Comparison of ENCODE assay signal across 31 cellular contexts in genomic region chr3:115204470-115204869, GRCh38.
"Had no signal": no experiment of that assay in that cellular context is flagged by ENCODE, and none has a peak within 500 bp of the region (broad histone marks: within the 10 kb centered on the region; RNA-seq: fewer than 3 reads in every experiment).

No MANE protein-coding gene starts in this region.

- FAIRE-seq: endometrium, endothelial cell of umbilical vein had no signal

- DNase-seq: activated CD4-positive, alpha-beta memory T cell treated with anti-CD3 and anti-CD28 coated beads, Interleukin-2, amount 10 ng/mL, durations not matched to agents 7 days and 5 days; activated CD4-positive, alpha-beta T cell treated with anti-CD3 and anti-CD28 coated beads for 1 hour; activated CD4-positive, alpha-beta T cell treated with anti-CD3 and anti-CD28 coated beads for 4 hours; activated CD4-positive, alpha-beta T cell treated with anti-CD3 and anti-CD28 coated beads, Interleukin-2, amount 10 ng/mL, durations not matched to agents 7 days and 5 days; activated CD4-positive, alpha-beta T cell treated with anti-CD3 and anti-CD28 coated beads, Interleukin-2, amount 50 U/mL, for 4 hours; activated CD8-positive, alpha-beta memory T cell treated with anti-CD3 and anti-CD28 coated beads, Interleukin-2, amount 50 U/mL, for 48 hours; activated gamma-delta T cell; activated naive CD4-positive, alpha-beta T cell; activated naive CD4-positive, alpha-beta T cell treated with anti-CD3 and anti-CD28 coated beads, Interleukin-2, amount 10 ng/mL, durations not matched to agents 7 days and 5 days; activated naive CD8-positive, alpha-beta T cell treated with anti-CD3 and anti-CD28 coated beads, Interleukin-2, amount 10 ng/mL, durations not matched to agents 7 days and 5 days; activated T-cell treated with anti-CD3 and anti-CD28 coated beads for 4 hours; activated T-cell treated with anti-CD3 and anti-CD28 coated beads, Interleukin-2, amount 50 U/mL, for 24 hours; activated T-cell treated with anti-CD3 and anti-CD28 coated beads, Interleukin-2, amount 50 U/mL, for 72 hours; central memory CD4-positive, alpha-beta T cell; cerebellar nuclear complex; colonic mucosa; effector CD8-positive, alpha-beta T cell; esophagus squamous epithelium; foreskin keratinocyte; gastrocnemius medialis; glutamatergic neuron; T-helper 2 cell had no signal

- H3K4me3 ChIP-seq: ascending aorta, breast epithelium, cardiac muscle cell, colonic mucosa, esophagus squamous epithelium, gastrocnemius medialis had no signal

- H3K36me3 ChIP-seq: ascending aorta, breast epithelium, cardiac muscle cell, colonic mucosa, esophagus squamous epithelium, gastrocnemius medialis had no signal

- H3K9me3 ChIP-seq: ascending aorta, breast epithelium, colonic mucosa, esophagus squamous epithelium, gastrocnemius medialis had no signal

- H3K27ac ChIP-seq: ascending aorta, breast epithelium, cardiac muscle cell, colonic mucosa, epithelial cell of prostate, esophagus squamous epithelium, foreskin keratinocyte, gastrocnemius medialis, VCaP had no signal

- ATAC-seq: activated naive CD4-positive, alpha-beta T cell treated with anti-CD3 and anti-CD28 coated beads, Interleukin-2, amount 50 U/mL, for 72 hours; activated T-cell treated with anti-CD3 and anti-CD28 coated beads, Interleukin-2, amount 50 U/mL, for 72 hours; foreskin keratinocyte; gastrocnemius medialis; WTC11 had no signal

- H3K27me3 ChIP-seq: ascending aorta, breast epithelium, colonic mucosa, esophagus squamous epithelium, foreskin keratinocyte, gastrocnemius medialis had no signal

- H3K4me1 ChIP-seq: ascending aorta, breast epithelium, colonic mucosa, esophagus squamous epithelium, foreskin keratinocyte, gastrocnemius medialis had no signal
